In genomic region chr16:57265850-57266530, GRCh38 we compare ENCODE assay signal across 9 cellular contexts. TPM values are rescaled to one million over a fixed set of nuclear protein-coding genes. Genes with fewer than 3 reads are reported as not detected.
DNase-seq lines count a peak whose midpoint lies in the region; ATAC-seq lines count a peak whose summit lies in the region.
"Had no signal": no experiment of that assay in that cellular context is flagged by ENCODE, and none has a peak within 500 bp of the region (broad histone marks: within the 10 kb centered on the region; RNA-seq: fewer than 3 reads in every experiment).

No MANE protein-coding gene starts in this region.

- peaks cover 22 to 58% (median 52%) of the 10 kb centered on the region in 7 donors for H3K4me1 Mint-ChIP-seq in naive thymus-derived CD4-positive, alpha-beta T cell

- no peaks in the 10 kb centered on the region for H3K27me3 Mint-ChIP-seq in naive thymus-derived CD4-positive, alpha-beta T cell

- H3K4me2 ChIP-seq in BLaER1: 0 out of 2 replicates have a peak overlapping the region, but pooled peaks have one; percentile 24
- no peak overlapping the region for H3K4me2 ChIP-seq in Karpas-422 (ENCODE audit: low read depth, low read length, poor library complexity, severe bottlenecking)

- DNase-seq in NCI-H69 (lab: John Stamatoyannopoulos, UW) (peak; percentile 35), Karpas-422 (no peak)
- no peak for DNase-seq in naive thymus-derived CD4-positive, alpha-beta T cell
- DNase-seq: RPMI8226 had no signal

- H3K27ac ChIP-seq in BLaER1 (no peak overlapping the region), Karpas-422 (ENCODE audit: low read length) (no peak overlapping the region)
- peak overlapping the region; percentile 74 for H3K27ac ChIP-seq in naive thymus-derived CD4-positive, alpha-beta T cell (ENCODE audit: low read depth, low read length)

- H3K4me1 ChIP-seq in BLaER1 (peaks cover 20% of the 10 kb centered on the region), endocrine pancreas (ENCODE audit: control insufficient read depth, insufficient read depth, low read length) (no peaks in the 10 kb centered on the region), Karpas-422 (ENCODE audit: low read length) (no peaks in the 10 kb centered on the region)
- peaks cover 14 to 50% of the 10 kb centered on the region in 2 donors for H3K4me1 ChIP-seq in naive thymus-derived CD4-positive, alpha-beta T cell (ENCODE audit: control insufficient read depth in 2 of 2, insufficient read depth in 2 of 2, low read length in 2 of 2)

- H3K4me3 ChIP-seq in BLaER1 (no peak overlapping the region), endocrine pancreas (ENCODE audit: control insufficient read depth, insufficient read depth, low read length) (no peak overlapping the region), Karpas-422 (ENCODE audit: low read length) (no peak overlapping the region)
- H3K4me3 ChIP-seq in naive thymus-derived CD4-positive, alpha-beta T cell (ENCODE audit: low read length): peak overlapping the region; percentile 39

- H4K20me1 ChIP-seq in BLaER1 (no peaks in the 10 kb centered on the region), Karpas-422 (ENCODE audit: insufficient read depth, low read depth, low read length) (no peaks in the 10 kb centered on the region)

- POLR2A ChIA-PET in naive thymus-derived CD4-positive, alpha-beta T cell (lab: Charles Lee): interaction anchor here (0.8 to 5.4 kb wide), 9 partner anchors 9 to 151 kb away, joined by 3 to 36 read pairs (median 4); partner anchors contain the start of genes ARL2BP, PSME3IP1 and RSPRY1

- no peaks in the 10 kb centered on the region for H3K36me3 Mint-ChIP-seq in naive thymus-derived CD4-positive, alpha-beta T cell

- H3K36me3 ChIP-seq in BLaER1 (no peaks in the 10 kb centered on the region), endocrine pancreas (ENCODE audit: control insufficient read depth, insufficient read depth, low read length) (no peaks in the 10 kb centered on the region), Karpas-422 (ENCODE audit: insufficient read depth, low read length) (no peaks in the 10 kb centered on the region)
- H3K36me3 ChIP-seq in naive thymus-derived CD4-positive, alpha-beta T cell (ENCODE audit: control insufficient read depth in 2 of 3, insufficient read depth in 3 of 3, low read length in 3 of 3): no peaks in the 10 kb centered on the region

- no peak for ATAC-seq in naive thymus-derived CD4-positive, alpha-beta T cell
- ATAC-seq in HG02642 (IDR thresholded peaks at IDR 0.05; ENCODE audit: poor library complexity, unreplicated experiment): no peak
- ATAC-seq in GM19035 (IDR thresholded peaks at IDR 0.05; ENCODE audit: unreplicated experiment): no peak
- no peak for ATAC-seq in HG02759 (IDR thresholded peaks at IDR 0.05; ENCODE audit: unreplicated experiment)

- H3K9me3 ChIP-seq in BLaER1: no peaks in the 10 kb centered on the region
- no peaks in the 10 kb centered on the region for H3K9me3 ChIP-seq in endocrine pancreas (ENCODE audit: control insufficient read depth, low read length)
- H3K9me3 ChIP-seq in naive thymus-derived CD4-positive, alpha-beta T cell (ENCODE audit: control insufficient read depth in 2 of 3, low read length in 3 of 3): no peaks in the 10 kb centered on the region
- H3K9me3 ChIP-seq in Karpas-422 (ENCODE audit: low read length): no peaks in the 10 kb centered on the region

- no peaks in the 10 kb centered on the region for H3K9me2 ChIP-seq in Karpas-422 (replicated peaks; ENCODE audit: insufficient read depth, low read length)

- peak overlapping the region; percentile 63 to 81 (median 74) for H3K4me3 Mint-ChIP-seq in naive thymus-derived CD4-positive, alpha-beta T cell

- no peaks in the 10 kb centered on the region for H3K79me2 ChIP-seq in Karpas-422 (ENCODE audit: low read length)

- H3K9ac ChIP-seq in BLaER1 (no peak overlapping the region), endocrine pancreas (ENCODE audit: control insufficient read depth, insufficient read depth, low read length) (peak overlapping the region; percentile 23), Karpas-422 (ENCODE audit: low read length) (no peak overlapping the region)

- intact Hi-C loops in naive thymus-derived CD4-positive, alpha-beta T cell (cut with micrococcal nuclease): loop anchor here in 1 of 2 donors (2.0 kb wide), 1 partner anchor 19 kb away; the partner anchor contains the start of gene PLLP

- H3K27me3 ChIP-seq in BLaER1: no peaks in the 10 kb centered on the region
- H3K27me3 ChIP-seq in endocrine pancreas (ENCODE audit: control insufficient read depth, insufficient read depth, low read length): no peaks in the 10 kb centered on the region
- H3K27me3 ChIP-seq in naive thymus-derived CD4-positive, alpha-beta T cell (ENCODE audit: control insufficient read depth in 2 of 2, insufficient read depth in 2 of 2, low read length in 2 of 2): no peaks in the 10 kb centered on the region
- H3K27me3 ChIP-seq in Karpas-422 (ENCODE audit: low read length): no peaks in the 10 kb centered on the region

- no peaks in the 10 kb centered on the region for H3K9me3 Mint-ChIP-seq in naive thymus-derived CD4-positive, alpha-beta T cell

- peak overlapping the region; percentile 36 to 99 (median 97) for H3K27ac Mint-ChIP-seq in naive thymus-derived CD4-positive, alpha-beta T cell

- CTCF ChIA-PET in naive thymus-derived CD4-positive, alpha-beta T cell (lab: Charles Lee): interaction anchor here (0.6 to 1.7 kb wide), 4 partner anchors 14 to 562 kb away, joined by 3 to 4 read pairs (median 3); no protein-coding TSS in a partner anchor

- no peak overlapping the region for H2AFZ ChIP-seq in Karpas-422 (ENCODE audit: low read length)

RNA-seq across cellular contexts. Expression of gene PLLP, which starts 18.5 kb away (rescaled TPM):
- total RNA-seq in naive thymus-derived CD4-positive, alpha-beta T cell: 1 to 10 TPM in 4 of 5 experiments, under 1 TPM in 1; 0.36 to 8.4 (median 3.3) TPM
- polyA plus RNA-seq in naive thymus-derived CD4-positive, alpha-beta T cell: 10 to 100 TPM; 10.0 to 26.0 TPM
- not detected in 2 replicates for total RNA-seq in Karpas-422 (2014; rRNA removed; shearing (Covaris generic); ENCODE audit: low replicate concordance)

RNA-seq across cellular contexts. Expression of gene ARL2BP, which starts 20.9 kb away (rescaled TPM):
- 10 to 100 TPM; 32.6 to 57.7 (median 37.9) TPM for total RNA-seq in naive thymus-derived CD4-positive, alpha-beta T cell
- polyA plus RNA-seq in naive thymus-derived CD4-positive, alpha-beta T cell: 100 to 1,000 TPM; 146 to 166 TPM
- 44.5 and 96.8 TPM in 2 replicates for total RNA-seq in Karpas-422 (2014; rRNA removed; shearing (Covaris generic); ENCODE audit: low replicate concordance)
